ENCODE assay signal across 18 cellular contexts in the genomic region with DNA sequence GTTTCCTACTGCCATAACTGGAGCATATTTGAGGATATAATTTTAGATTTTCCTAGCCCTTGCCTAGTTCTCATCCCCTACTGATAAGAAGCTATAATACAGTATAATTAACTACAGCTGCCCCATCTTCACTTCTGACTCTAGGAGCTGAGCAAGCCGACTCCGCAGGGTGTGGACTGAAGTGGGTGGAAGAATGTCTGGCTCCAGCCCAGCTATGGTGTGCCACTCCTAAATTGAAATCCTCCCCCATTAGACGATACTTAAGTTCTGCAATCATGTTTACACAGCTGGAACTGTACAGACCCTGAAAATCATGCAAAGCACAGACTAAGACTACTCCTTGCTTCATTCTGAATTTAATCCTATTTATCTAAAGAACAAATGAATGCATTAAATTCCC.
A peak's percentile ranks its signal among the peaks of the same experiment; 100 is the strongest.
DNase-seq lines count a peak whose midpoint lies in the region; ATAC-seq and TF ChIP-seq lines count a peak whose summit lies in the region.
"Had no signal": no experiment of that assay in that cellular context is flagged by ENCODE, and none has a peak within 500 bp of the region (broad histone marks: within the 10 kb centered on the region; RNA-seq: fewer than 3 reads in every experiment).

No MANE protein-coding gene starts in this region.

- H3K9me3 ChIP-seq in MG63 (no peaks in the 10 kb centered on the region), left lung (no peaks in the 10 kb centered on the region), endodermal cell (ENCODE audit: control insufficient read depth, low read length) (no peaks in the 10 kb centered on the region)
- H3K9me3 ChIP-seq: adrenal gland, Caco-2, suprapubic skin had no signal

- TF ChIP-seq CTCF in left lung (IDR thresholded peaks at IDR 0.05) (no peak), endodermal cell (conservative IDR thresholded peaks at IDR 0.05) (no peak)

- 94 to 100% methylated on average over 2 to 3 of the region's 3 CpGs for WGBS in endodermal cell (ENCODE audit: insufficient coverage in 1 of 2, insufficient read length in 1 of 2), 2 experiments

- no peak overlapping the region for H3K9ac ChIP-seq in endodermal cell (ENCODE audit: extremely low read depth, low read length, poor library complexity, severe bottlenecking)

- H3K27me3 ChIP-seq in MG63, result no peaks in the 10 kb centered on the region
- no peaks in the 10 kb centered on the region for H3K27me3 ChIP-seq in left lung
- no peaks in the 10 kb centered on the region for H3K27me3 ChIP-seq in endodermal cell (ENCODE audit: control insufficient read depth, insufficient read depth, low read length, poor library complexity, severe bottlenecking)
- H3K27me3 ChIP-seq: suprapubic skin had no signal

- H3K9me3 Mint-ChIP-seq in endodermal cell, result peaks cover 4% of the 10 kb centered on the region
- H3K9me3 Mint-ChIP-seq: activated B cell treated with CpG ODN at 0.5 μM for 24 hours had no signal

- H3K4me1 ChIP-seq in left lung (no peaks in the 10 kb centered on the region), endodermal cell (ENCODE audit: control insufficient read depth, insufficient read depth, low read length) (no peaks in the 10 kb centered on the region)
- H3K4me1 ChIP-seq: adrenal gland, Caco-2, suprapubic skin had no signal

- no peaks in the 10 kb centered on the region for H3K36me3 Mint-ChIP-seq in endodermal cell (ENCODE audit: low read depth)

- no peak overlapping the region for H3K4me3 ChIP-seq in MG63
- H3K4me3 ChIP-seq in left lung, result no peak overlapping the region
- no peak overlapping the region for H3K4me3 ChIP-seq in endodermal cell (ENCODE audit: low read length)
- H3K4me3 ChIP-seq: adrenal gland, suprapubic skin had no signal

- no peak overlapping the region for H3K4me3 Mint-ChIP-seq in endodermal cell
- H3K4me3 Mint-ChIP-seq: activated B cell treated with CpG ODN at 0.5 μM for 24 hours had no signal

- H3K36me3 ChIP-seq in MG63 (no peaks in the 10 kb centered on the region), left lung (no peaks in the 10 kb centered on the region), endodermal cell (ENCODE audit: control insufficient read depth, insufficient read depth, low read length) (no peaks in the 10 kb centered on the region)
- H3K36me3 ChIP-seq: adrenal gland, suprapubic skin had no signal

- no peaks in the 10 kb centered on the region for H3K27me3 Mint-ChIP-seq in endodermal cell (ENCODE audit: insufficient read depth)
- H3K27me3 Mint-ChIP-seq: activated B cell treated with CpG ODN at 0.5 μM for 24 hours had no signal

- H3K27ac Mint-ChIP-seq in endodermal cell, result no peak overlapping the region
- H3K27ac Mint-ChIP-seq: activated B cell treated with CpG ODN at 0.5 μM for 24 hours had no signal

- intact Hi-C loops in left lung (cut with DNase I), result no loop called here

- ATAC-seq in left lung, result peak; percentile 85
- ATAC-seq in HG02623 (IDR thresholded peaks at IDR 0.05; ENCODE audit: unreplicated experiment), result no peak
- ATAC-seq in HG02798 (IDR thresholded peaks at IDR 0.05; ENCODE audit: poor library complexity, unreplicated experiment), result no peak
- ATAC-seq: left lobe of liver had no signal

- peak; percentile 2 for DNase-seq in COR-L47 (lab: John Stamatoyannopoulos, UW)
- peak; percentile 7 for DNase-seq in MG63
- DNase-seq in NCI-H774 (lab: John Stamatoyannopoulos, UW), result peak; percentile 2
- DNase-seq in left lung, result peak; percentile 27 to 47
- no peak for DNase-seq in activated CD4-positive, alpha-beta T cell treated with anti-CD3 and anti-CD28 coated beads, Interleukin-2, amount 50 U/mL, for 48 hours
- DNase-seq in endodermal cell, result no peak
- DNase-seq: activated B cell treated with CpG ODN at 0.5 μM for 24 hours; activated CD8-positive, alpha-beta memory T cell treated with anti-CD3 and anti-CD28 coated beads for 24 hours; adrenal gland; Caco-2; cerebellar nuclear complex; IMR-90; NCI-H226; SHP77 treated with DMSO at 0.1 percent for 48 hours had no signal

- H3K4me1 Mint-ChIP-seq in endodermal cell, result no peaks in the 10 kb centered on the region
- H3K4me1 Mint-ChIP-seq: activated B cell treated with CpG ODN at 0.5 μM for 24 hours had no signal

- H3K27ac ChIP-seq in left lung, result no peak overlapping the region
- H3K27ac ChIP-seq in endodermal cell (ENCODE audit: low read depth, low read length), result no peak overlapping the region
- H3K27ac ChIP-seq: adrenal gland, suprapubic skin had no signal

Comparison
In these comparisons a context has a peak if more than half of its experiments do, and no peak if none do; other contexts are left out.
1. DNase-seq: peak in COR-L47 (single experiment), MG63 (single experiment), NCI-H774 (single experiment) and left lung (2 of 2); none in activated CD4-positive, alpha-beta T cell treated with anti-CD3 and anti-CD28 coated beads, Interleukin-2, amount 50 U/mL, for 48 hours (0 of 2) and endodermal cell (single experiment).